ENCODE assay signal across 1 cellular context in genomic region chr11:35006389-35007128, GRCh38.
TF ChIP-seq lines count a peak whose summit lies in the region.

No MANE protein-coding gene starts in this region.

TF ChIP-seq in GM12878, 131 proteins besides CTCF, POLR2A, EP300 and RAD21 (continued from another document and continues in another):
- TF ChIP-seq BCL3 (IDR thresholded peaks at IDR 0.05; ENCODE audit: borderline replicate concordance, insufficient read depth, low read depth, low read length, poor library complexity, severe bottlenecking) = peak; percentile 97
- no peak for TF ChIP-seq SIX5 (IDR thresholded peaks at IDR 0.05; ENCODE audit: low read depth, low read length, severe bottlenecking)
- TF ChIP-seq SUZ12 (IDR thresholded peaks at IDR 0.05; ENCODE audit: unreplicated experiment) = no peak
- no peak for TF ChIP-seq ELK1 (IDR thresholded peaks at IDR 0.05; ENCODE audit: low read depth, low read length)
- peak; percentile 99 for TF ChIP-seq EED (IDR thresholded peaks at IDR 0.05; ENCODE audit: low read depth)
- TF ChIP-seq SPI1 (IDR thresholded peaks at IDR 0.05; ENCODE audit: borderline replicate concordance, insufficient read depth, low read depth, low read length) = peak; percentile 99
- peak; percentile 60 for TF ChIP-seq YY1 (IDR thresholded peaks at IDR 0.05; ENCODE audit: low read depth, low read length)
- peak; percentile 64; the same call in 1 of the 2 replicates for TF ChIP-seq CHD2 (IDR thresholded peaks at IDR 0.05; ENCODE audit: borderline replicate concordance, low read depth, low read length)
- TF ChIP-seq BMI1 (IDR thresholded peaks at IDR 0.05; ENCODE audit: borderline replicate concordance) = peak; percentile 81; the same call in 1 of the 2 replicates
- TF ChIP-seq TARDBP (IDR thresholded peaks at IDR 0.05; ENCODE audit: borderline replicate concordance) = peak; percentile 35; the same call in 1 of the 2 replicates
- no peak for TF ChIP-seq STAT1 (conservative IDR thresholded peaks at IDR 0.05)
- TF ChIP-seq EZH2 (IDR thresholded peaks at IDR 0.05; ENCODE audit: borderline replicate concordance, control insufficient read depth, low read depth, low read length) = 0 out of 2 replicates have a peak, but pooled peaks have one; percentile 80
- TF ChIP-seq FOS (IDR thresholded peaks at IDR 0.05; ENCODE audit: borderline replicate concordance, extremely low read depth, insufficient read length) = no peak
- peak; percentile 19; the same call in 1 of the 2 replicates for TF ChIP-seq SMC3 (IDR thresholded peaks at IDR 0.05; ENCODE audit: borderline replicate concordance, low read length)
- no peak for TF ChIP-seq KDM1A (IDR thresholded peaks at IDR 0.05; ENCODE audit: borderline replicate concordance)
- peak; percentile 57 for TF ChIP-seq SP1 (IDR thresholded peaks at IDR 0.05; ENCODE audit: low read depth, low read length)
- TF ChIP-seq ZBTB40 (IDR thresholded peaks at IDR 0.05; ENCODE audit: borderline replicate concordance) = no peak
- peak; percentile 95 for TF ChIP-seq ATF2 (IDR thresholded peaks at IDR 0.05; ENCODE audit: low read length)
- TF ChIP-seq PKNOX1 (IDR thresholded peaks at IDR 0.05) = no peak
- peak; percentile 82; the same call in 1 of the 2 replicates for TF ChIP-seq PML (IDR thresholded peaks at IDR 0.05; ENCODE audit: low read length)
- TF ChIP-seq HCFC1 (IDR thresholded peaks at IDR 0.05; ENCODE audit: low read length) = no peak
- TF ChIP-seq NR2C1 (IDR thresholded peaks at IDR 0.05) = no peak
- TF ChIP-seq SMAD1 (IDR thresholded peaks at IDR 0.05; ENCODE audit: low read depth, partially characterized antibody) = no peak
- TF ChIP-seq E2F8 (IDR thresholded peaks at IDR 0.05; ENCODE audit: low read depth, partially characterized antibody) = no peak
- TF ChIP-seq SMARCA5 (IDR thresholded peaks at IDR 0.05) = no peak
- peak; percentile 99 for TF ChIP-seq TBL1XR1 (IDR thresholded peaks at IDR 0.05; ENCODE audit: low read depth, low read length)
- no peak for TF ChIP-seq BCLAF1 (IDR thresholded peaks at IDR 0.05)
- TF ChIP-seq CUX1 (IDR thresholded peaks at IDR 0.05; ENCODE audit: insufficient replicate concordance, low read depth, low read length) = no peak
- TF ChIP-seq MEF2A (IDR thresholded peaks at IDR 0.05; ENCODE audit: insufficient read depth, low read depth, low read length) = peak; percentile 91
- TF ChIP-seq IRF3 (IDR thresholded peaks at IDR 0.05) = no peak
- no peak for TF ChIP-seq NFYA (IDR thresholded peaks at IDR 0.05; ENCODE audit: borderline replicate concordance, low read depth, low read length)
- no peak; the same call in 1 of the 2 replicates for TF ChIP-seq GABPA (IDR thresholded peaks at IDR 0.05; ENCODE audit: low read depth)
- peak; percentile 96 for TF ChIP-seq BACH1 (IDR thresholded peaks at IDR 0.05; ENCODE audit: borderline replicate concordance)
- TF ChIP-seq SMAD5 (IDR thresholded peaks at IDR 0.05; ENCODE audit: low read depth) = no peak
- TF ChIP-seq LARP7 (IDR thresholded peaks at IDR 0.05) = no peak
